Comparison of ENCODE assay signal across 17 cellular contexts in genomic region chr13:19156013-19156825, GRCh38. TPM values are rescaled to one million over a fixed set of nuclear protein-coding genes. Genes with fewer than 3 reads are reported as not detected.
DNase-seq lines count a peak whose midpoint lies in the region; ATAC-seq and TF ChIP-seq lines count a peak whose summit lies in the region.
"Had no signal": no experiment of that assay in that cellular context is flagged by ENCODE, and none has a peak within 500 bp of the region (broad histone marks: within the 10 kb centered on the region; RNA-seq: fewer than 3 reads in every experiment).

No MANE protein-coding gene starts in this region.

- peaks cover 7% of the 10 kb centered on the region for H3K27me3 Mint-ChIP-seq in T-helper 17 cell
- H3K27me3 Mint-ChIP-seq: CD4-positive, alpha-beta memory T cell had no signal

- no peak for ATAC-seq in upper lobe of right lung
- no peak for ATAC-seq in GM21423 (IDR thresholded peaks at IDR 0.05; ENCODE audit: unreplicated experiment)
- ATAC-seq in T-helper 17 cell: no peak

- H3K4me3 ChIP-seq in H7 (ENCODE audit: insufficient read depth, low read depth, low read length) (no peak overlapping the region), coronary artery (no peak overlapping the region), osteoblast (ENCODE audit: insufficient read depth, low read length) (no peak overlapping the region), upper lobe of right lung (no peak overlapping the region)

- no peak overlapping the region for H3K4me2 ChIP-seq in osteoblast (ENCODE audit: insufficient read depth, low read length)

- H2AFZ ChIP-seq in osteoblast (ENCODE audit: low read length): no peak overlapping the region

- no peaks in the 10 kb centered on the region for H3K36me3 ChIP-seq in H7 (replicated peaks; ENCODE audit: control insufficient read depth, insufficient read depth, low read length)
- no peaks in the 10 kb centered on the region for H3K36me3 ChIP-seq in osteoblast (ENCODE audit: insufficient read depth, low read length)
- no peaks in the 10 kb centered on the region for H3K36me3 ChIP-seq in upper lobe of right lung

- intact Hi-C loops in upper lobe of right lung (cut with DNase I): no loop called here

- H3K27me3 ChIP-seq in H7 (ENCODE audit: control insufficient read depth, insufficient read depth, low read length) (no peaks in the 10 kb centered on the region), osteoblast (ENCODE audit: insufficient read depth, low read length) (no peaks in the 10 kb centered on the region), upper lobe of right lung (no peaks in the 10 kb centered on the region)

- H3K9me3 ChIP-seq in osteoblast (ENCODE audit: low read depth, low read length) (peaks cover 4% of the 10 kb centered on the region), upper lobe of right lung (no peaks in the 10 kb centered on the region), T-helper 17 cell (ENCODE audit: control insufficient read depth, low read length, poor library complexity, severe bottlenecking) (no peaks in the 10 kb centered on the region)

- H3K4me1 ChIP-seq in osteoblast (ENCODE audit: insufficient read depth, low read length) (no peaks in the 10 kb centered on the region), upper lobe of right lung (no peaks in the 10 kb centered on the region)

- H4K20me1 ChIP-seq in osteoblast (ENCODE audit: insufficient read depth, low read length): no peaks in the 10 kb centered on the region

- no peak for TF ChIP-seq CTCF in coronary artery (IDR thresholded peaks at IDR 0.05)
- TF ChIP-seq CTCF in osteoblast (IDR thresholded peaks at IDR 0.05; ENCODE audit: extremely low read depth, low read depth, low read length): no peak
- TF ChIP-seq CTCF in upper lobe of right lung (IDR thresholded peaks at IDR 0.05): no peak

- H3K4me1 Mint-ChIP-seq in T-helper 17 cell: peaks cover 6% of the 10 kb centered on the region
- H3K4me1 Mint-ChIP-seq: CD4-positive, alpha-beta memory T cell had no signal

- no peak overlapping the region for H3K4me3 Mint-ChIP-seq in T-helper 17 cell
- H3K4me3 Mint-ChIP-seq: CD4-positive, alpha-beta memory T cell had no signal

- no peak overlapping the region for H3K27ac Mint-ChIP-seq in T-helper 17 cell
- H3K27ac Mint-ChIP-seq: CD4-positive, alpha-beta memory T cell had no signal

- DNase-seq in H7 (peak; percentile 16), coronary artery (ENCODE audit: low spot score) (peak; percentile 46), osteoblast (ENCODE audit: insufficient read length, low spot score, missing footprints) (peak; percentile 61), upper lobe of right lung (peak; percentile 36), T-helper 17 cell (no peak)
- DNase-seq in stimulated activated CD4-positive, alpha-beta T cell treated with anti-CD3 and anti-CD28 coated beads, Interleukin-15, amount 100 ng/mL, for 24 hours: no peak
- DNase-seq: C1 segment of cervical spinal cord; Calu3; CD4-positive, alpha-beta memory T cell; COR-L47; DMS53; DMS79 treated with DMSO at 0.1 percent for 48 hours; GOT3; HCEC 1CT had no signal

- H3K27ac ChIP-seq in coronary artery (no peak overlapping the region), osteoblast (ENCODE audit: low read depth, low read length) (no peak overlapping the region), upper lobe of right lung (no peak overlapping the region)

- no peaks in the 10 kb centered on the region for H3K36me3 Mint-ChIP-seq in T-helper 17 cell (ENCODE audit: low read depth)
- H3K36me3 Mint-ChIP-seq: CD4-positive, alpha-beta memory T cell had no signal

- no peaks in the 10 kb centered on the region for H3K79me2 ChIP-seq in osteoblast (ENCODE audit: insufficient read depth, low read length)

RNA-seq across cellular contexts. Expression of gene TUBA3C, which starts 25.4 kb away (rescaled TPM):
- total RNA-seq in H7 (2014; rRNA removed; shearing (Covaris generic)): not detected in 2 replicates
- total RNA-seq in osteoblast (not detected in 2 replicates), upper lobe of right lung (not detected), T-helper 17 cell (not detected)
- total RNA-seq: A673; Calu3; CD4-positive, alpha-beta memory T cell; G401 had no signal

Comparison
In these comparisons a context has a peak if more than half of its experiments do, and no peak if none do; other contexts are left out.
1. DNase-seq: peak in H7 (single experiment), coronary artery (single experiment), osteoblast (single experiment) and upper lobe of right lung (single experiment); none in stimulated activated CD4-positive, alpha-beta T cell treated with anti-CD3 and anti-CD28 coated beads, Interleukin-15, amount 100 ng/mL, for 24 hours (single experiment) and T-helper 17 cell (0 of 3).